In the genomic region with DNA sequence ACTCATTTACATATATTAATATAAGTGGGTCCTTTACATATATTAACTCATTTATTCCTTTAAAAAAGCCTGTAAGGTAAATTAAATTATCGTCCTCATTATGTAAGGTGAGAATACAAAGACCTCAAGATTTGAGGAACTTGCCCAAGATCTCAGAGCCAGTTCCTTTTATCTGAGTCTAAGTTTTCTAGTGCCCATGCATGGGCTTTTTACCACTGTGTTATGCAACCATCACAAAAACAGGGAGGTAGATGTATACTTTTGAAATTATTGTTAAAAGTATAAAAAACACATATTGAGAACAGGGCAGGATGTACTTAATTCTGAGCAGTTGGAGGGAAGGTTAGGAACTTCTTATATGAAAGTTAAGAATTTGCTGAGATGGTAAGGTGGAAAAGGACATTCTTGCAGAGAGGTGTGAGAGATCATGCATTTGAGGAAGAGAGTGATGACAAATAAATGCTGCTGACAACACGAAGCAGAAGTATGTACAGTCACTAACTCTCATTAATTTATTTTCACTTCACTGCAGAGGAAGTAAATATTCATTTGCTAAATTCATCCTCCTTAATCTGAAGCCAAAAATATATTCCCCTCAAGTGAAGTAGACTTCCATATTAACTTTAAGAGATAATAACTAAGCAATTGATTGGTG, we compare ENCODE assay signal across 1 cellular context.
TF ChIP-seq lines count a peak whose summit lies in the region.

No MANE protein-coding gene starts in this region.

TF ChIP-seq in GM12878, 131 proteins besides CTCF, POLR2A, EP300 and RAD21:
- TF ChIP-seq, protein P1, sequence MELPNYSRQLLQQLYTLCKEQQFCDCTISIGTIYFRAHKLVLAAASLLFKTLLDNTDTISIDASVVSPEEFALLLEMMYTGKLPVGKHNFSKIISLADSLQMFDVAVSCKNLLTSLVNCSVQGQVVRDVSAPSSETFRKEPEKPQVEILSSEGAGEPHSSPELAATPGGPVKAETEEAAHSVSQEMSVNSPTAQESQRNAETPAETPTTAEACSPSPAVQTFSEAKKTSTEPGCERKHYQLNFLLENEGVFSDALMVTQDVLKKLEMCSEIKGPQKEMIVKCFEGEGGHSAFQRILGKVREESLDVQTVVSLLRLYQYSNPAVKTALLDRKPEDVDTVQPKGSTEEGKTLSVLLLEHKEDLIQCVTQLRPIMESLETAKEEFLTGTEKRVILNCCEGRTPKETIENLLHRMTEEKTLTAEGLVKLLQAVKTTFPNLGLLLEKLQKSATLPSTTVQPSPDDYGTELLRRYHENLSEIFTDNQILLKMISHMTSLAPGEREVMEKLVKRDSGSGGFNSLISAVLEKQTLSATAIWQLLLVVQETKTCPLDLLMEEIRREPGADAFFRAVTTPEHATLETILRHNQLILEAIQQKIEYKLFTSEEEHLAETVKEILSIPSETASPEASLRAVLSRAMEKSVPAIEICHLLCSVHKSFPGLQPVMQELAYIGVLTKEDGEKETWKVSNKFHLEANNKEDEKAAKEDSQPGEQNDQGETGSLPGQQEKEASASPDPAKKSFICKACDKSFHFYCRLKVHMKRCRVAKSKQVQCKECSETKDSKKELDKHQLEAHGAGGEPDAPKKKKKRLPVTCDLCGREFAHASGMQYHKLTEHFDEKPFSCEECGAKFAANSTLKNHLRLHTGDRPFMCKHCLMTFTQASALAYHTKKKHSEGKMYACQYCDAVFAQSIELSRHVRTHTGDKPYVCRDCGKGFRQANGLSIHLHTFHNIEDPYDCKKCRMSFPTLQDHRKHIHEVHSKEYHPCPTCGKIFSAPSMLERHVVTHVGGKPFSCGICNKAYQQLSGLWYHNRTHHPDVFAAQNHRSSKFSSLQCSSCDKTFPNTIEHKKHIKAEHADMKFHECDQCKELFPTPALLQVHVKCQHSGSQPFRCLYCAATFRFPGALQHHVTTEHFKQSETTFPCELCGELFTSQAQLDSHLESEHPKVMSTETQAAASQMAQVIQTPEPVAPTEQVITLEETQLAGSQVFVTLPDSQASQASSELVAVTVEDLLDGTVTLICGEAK (IDR thresholded peaks at IDR 0.05; ENCODE audit: borderline replicate concordance) = no peak
- no peak for TF ChIP-seq PAX5 (IDR thresholded peaks at IDR 0.05; ENCODE audit: borderline replicate concordance, low read depth, low read length)
- no peak for TF ChIP-seq ETV6 (conservative IDR thresholded peaks at IDR 0.05 in 1 of 2, IDR thresholded peaks at IDR 0.05 in 1 of 2; ENCODE audit: borderline replicate concordance in 1 of 2, low read depth in 1 of 2)
- TF ChIP-seq NFYA (IDR thresholded peaks at IDR 0.05; ENCODE audit: borderline replicate concordance, low read depth, low read length) = no peak
- TF ChIP-seq, protein P2, sequence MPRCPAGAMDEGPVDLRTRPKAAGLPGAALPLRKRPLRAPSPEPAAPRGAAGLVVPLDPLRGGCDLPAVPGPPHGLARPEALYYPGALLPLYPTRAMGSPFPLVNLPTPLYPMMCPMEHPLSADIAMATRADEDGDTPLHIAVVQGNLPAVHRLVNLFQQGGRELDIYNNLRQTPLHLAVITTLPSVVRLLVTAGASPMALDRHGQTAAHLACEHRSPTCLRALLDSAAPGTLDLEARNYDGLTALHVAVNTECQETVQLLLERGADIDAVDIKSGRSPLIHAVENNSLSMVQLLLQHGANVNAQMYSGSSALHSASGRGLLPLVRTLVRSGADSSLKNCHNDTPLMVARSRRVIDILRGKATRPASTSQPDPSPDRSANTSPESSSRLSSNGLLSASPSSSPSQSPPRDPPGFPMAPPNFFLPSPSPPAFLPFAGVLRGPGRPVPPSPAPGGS (IDR thresholded peaks at IDR 0.05; ENCODE audit: borderline replicate concordance, insufficient read depth, low read depth, low read length, poor library complexity, severe bottlenecking) = no peak
- no peak for TF ChIP-seq NR2F1 (conservative IDR thresholded peaks at IDR 0.05)
- TF ChIP-seq, protein P3, sequence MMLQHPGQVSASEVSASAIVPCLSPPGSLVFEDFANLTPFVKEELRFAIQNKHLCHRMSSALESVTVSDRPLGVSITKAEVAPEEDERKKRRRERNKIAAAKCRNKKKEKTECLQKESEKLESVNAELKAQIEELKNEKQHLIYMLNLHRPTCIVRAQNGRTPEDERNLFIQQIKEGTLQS (IDR thresholded peaks at IDR 0.05; ENCODE audit: borderline replicate concordance, extremely low read depth, low read depth, low read length) = no peak
- TF ChIP-seq, protein P4, sequence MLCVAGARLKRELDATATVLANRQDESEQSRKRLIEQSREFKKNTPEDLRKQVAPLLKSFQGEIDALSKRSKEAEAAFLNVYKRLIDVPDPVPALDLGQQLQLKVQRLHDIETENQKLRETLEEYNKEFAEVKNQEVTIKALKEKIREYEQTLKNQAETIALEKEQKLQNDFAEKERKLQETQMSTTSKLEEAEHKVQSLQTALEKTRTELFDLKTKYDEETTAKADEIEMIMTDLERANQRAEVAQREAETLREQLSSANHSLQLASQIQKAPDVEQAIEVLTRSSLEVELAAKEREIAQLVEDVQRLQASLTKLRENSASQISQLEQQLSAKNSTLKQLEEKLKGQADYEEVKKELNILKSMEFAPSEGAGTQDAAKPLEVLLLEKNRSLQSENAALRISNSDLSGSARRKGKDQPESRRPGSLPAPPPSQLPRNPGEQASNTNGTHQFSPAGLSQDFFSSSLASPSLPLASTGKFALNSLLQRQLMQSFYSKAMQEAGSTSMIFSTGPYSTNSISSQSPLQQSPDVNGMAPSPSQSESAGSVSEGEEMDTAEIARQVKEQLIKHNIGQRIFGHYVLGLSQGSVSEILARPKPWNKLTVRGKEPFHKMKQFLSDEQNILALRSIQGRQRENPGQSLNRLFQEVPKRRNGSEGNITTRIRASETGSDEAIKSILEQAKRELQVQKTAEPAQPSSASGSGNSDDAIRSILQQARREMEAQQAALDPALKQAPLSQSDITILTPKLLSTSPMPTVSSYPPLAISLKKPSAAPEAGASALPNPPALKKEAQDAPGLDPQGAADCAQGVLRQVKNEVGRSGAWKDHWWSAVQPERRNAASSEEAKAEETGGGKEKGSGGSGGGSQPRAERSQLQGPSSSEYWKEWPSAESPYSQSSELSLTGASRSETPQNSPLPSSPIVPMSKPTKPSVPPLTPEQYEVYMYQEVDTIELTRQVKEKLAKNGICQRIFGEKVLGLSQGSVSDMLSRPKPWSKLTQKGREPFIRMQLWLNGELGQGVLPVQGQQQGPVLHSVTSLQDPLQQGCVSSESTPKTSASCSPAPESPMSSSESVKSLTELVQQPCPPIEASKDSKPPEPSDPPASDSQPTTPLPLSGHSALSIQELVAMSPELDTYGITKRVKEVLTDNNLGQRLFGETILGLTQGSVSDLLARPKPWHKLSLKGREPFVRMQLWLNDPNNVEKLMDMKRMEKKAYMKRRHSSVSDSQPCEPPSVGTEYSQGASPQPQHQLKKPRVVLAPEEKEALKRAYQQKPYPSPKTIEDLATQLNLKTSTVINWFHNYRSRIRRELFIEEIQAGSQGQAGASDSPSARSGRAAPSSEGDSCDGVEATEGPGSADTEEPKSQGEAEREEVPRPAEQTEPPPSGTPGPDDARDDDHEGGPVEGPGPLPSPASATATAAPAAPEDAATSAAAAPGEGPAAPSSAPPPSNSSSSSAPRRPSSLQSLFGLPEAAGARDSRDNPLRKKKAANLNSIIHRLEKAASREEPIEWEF (IDR thresholded peaks at IDR 0.05; ENCODE audit: insufficient replicate concordance, low read depth, low read length) = no peak
- TF ChIP-seq ESRRA (IDR thresholded peaks at IDR 0.05; ENCODE audit: low read length) = no peak
- no peak for TF ChIP-seq SIX5 (IDR thresholded peaks at IDR 0.05; ENCODE audit: low read depth, low read length, severe bottlenecking)
- no peak for TF ChIP-seq ZNF217 (IDR thresholded peaks at IDR 0.05)
- TF ChIP-seq ZSCAN29 (IDR thresholded peaks at IDR 0.05) = no peak
- TF ChIP-seq, protein P5, sequence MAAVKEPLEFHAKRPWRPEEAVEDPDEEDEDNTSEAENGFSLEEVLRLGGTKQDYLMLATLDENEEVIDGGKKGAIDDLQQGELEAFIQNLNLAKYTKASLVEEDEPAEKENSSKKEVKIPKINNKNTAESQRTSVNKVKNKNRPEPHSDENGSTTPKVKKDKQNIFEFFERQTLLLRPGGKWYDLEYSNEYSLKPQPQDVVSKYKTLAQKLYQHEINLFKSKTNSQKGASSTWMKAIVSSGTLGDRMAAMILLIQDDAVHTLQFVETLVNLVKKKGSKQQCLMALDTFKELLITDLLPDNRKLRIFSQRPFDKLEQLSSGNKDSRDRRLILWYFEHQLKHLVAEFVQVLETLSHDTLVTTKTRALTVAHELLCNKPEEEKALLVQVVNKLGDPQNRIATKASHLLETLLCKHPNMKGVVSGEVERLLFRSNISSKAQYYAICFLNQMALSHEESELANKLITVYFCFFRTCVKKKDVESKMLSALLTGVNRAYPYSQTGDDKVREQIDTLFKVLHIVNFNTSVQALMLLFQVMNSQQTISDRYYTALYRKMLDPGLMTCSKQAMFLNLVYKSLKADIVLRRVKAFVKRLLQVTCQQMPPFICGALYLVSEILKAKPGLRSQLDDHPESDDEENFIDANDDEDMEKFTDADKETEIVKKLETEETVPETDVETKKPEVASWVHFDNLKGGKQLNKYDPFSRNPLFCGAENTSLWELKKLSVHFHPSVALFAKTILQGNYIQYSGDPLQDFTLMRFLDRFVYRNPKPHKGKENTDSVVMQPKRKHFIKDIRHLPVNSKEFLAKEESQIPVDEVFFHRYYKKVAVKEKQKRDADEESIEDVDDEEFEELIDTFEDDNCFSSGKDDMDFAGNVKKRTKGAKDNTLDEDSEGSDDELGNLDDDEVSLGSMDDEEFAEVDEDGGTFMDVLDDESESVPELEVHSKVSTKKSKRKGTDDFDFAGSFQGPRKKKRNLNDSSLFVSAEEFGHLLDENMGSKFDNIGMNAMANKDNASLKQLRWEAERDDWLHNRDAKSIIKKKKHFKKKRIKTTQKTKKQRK (IDR thresholded peaks at IDR 0.05; ENCODE audit: low read depth, low read length) = no peak
- no peak for TF ChIP-seq SP1 (IDR thresholded peaks at IDR 0.05; ENCODE audit: low read depth, low read length)
- TF ChIP-seq TAF1 (IDR thresholded peaks at IDR 0.05; ENCODE audit: borderline replicate concordance, low read depth, low read length) = no peak
- TF ChIP-seq, protein P6, sequence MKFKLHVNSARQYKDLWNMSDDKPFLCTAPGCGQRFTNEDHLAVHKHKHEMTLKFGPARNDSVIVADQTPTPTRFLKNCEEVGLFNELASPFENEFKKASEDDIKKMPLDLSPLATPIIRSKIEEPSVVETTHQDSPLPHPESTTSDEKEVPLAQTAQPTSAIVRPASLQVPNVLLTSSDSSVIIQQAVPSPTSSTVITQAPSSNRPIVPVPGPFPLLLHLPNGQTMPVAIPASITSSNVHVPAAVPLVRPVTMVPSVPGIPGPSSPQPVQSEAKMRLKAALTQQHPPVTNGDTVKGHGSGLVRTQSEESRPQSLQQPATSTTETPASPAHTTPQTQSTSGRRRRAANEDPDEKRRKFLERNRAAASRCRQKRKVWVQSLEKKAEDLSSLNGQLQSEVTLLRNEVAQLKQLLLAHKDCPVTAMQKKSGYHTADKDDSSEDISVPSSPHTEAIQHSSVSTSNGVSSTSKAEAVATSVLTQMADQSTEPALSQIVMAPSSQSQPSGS (IDR thresholded peaks at IDR 0.05; ENCODE audit: low read length) = no peak
- TF ChIP-seq RAD51 (IDR thresholded peaks at IDR 0.05) = no peak
- no peak for TF ChIP-seq DPF2 (IDR thresholded peaks at IDR 0.05)
- TF ChIP-seq TARDBP (IDR thresholded peaks at IDR 0.05; ENCODE audit: borderline replicate concordance) = no peak
